ENCODE assay signal across 1 cellular context in genomic region chr1:220274122-220274855, GRCh38.
TF ChIP-seq lines count a peak whose summit lies in the region.

No MANE protein-coding gene starts in this region.

TF ChIP-seq in K562, 482 proteins besides CTCF, POLR2A, EP300 and RAD21 (continued from another document):
- TF ChIP-seq RREB1 (CRISPR knock-in tag; IDR thresholded peaks at IDR 0.05) (peak; percentile 91), ATF6 (CRISPR knock-in tag; IDR thresholded peaks at IDR 0.05) (no peak), FOXK2 (conservative IDR thresholded peaks at IDR 0.05 in 1 of 2, IDR thresholded peaks at IDR 0.05 in 1 of 2; ENCODE audit: low read depth in 2 of 2) (no peak), RCOR1 (IDR thresholded peaks at IDR 0.05; ENCODE audit: borderline replicate concordance in 1 of 2, low read depth in 2 of 2, low read length in 2 of 2) (peak in 1 of 2 experiments; percentile 62; a peak in 1 of 4 replicates), HMG20A (CRISPR knock-in tag; conservative IDR thresholded peaks at IDR 0.05) (no peak), LARP7 (IDR thresholded peaks at IDR 0.05) (no peak), NCOA4 (IDR thresholded peaks at IDR 0.05; ENCODE audit: partially characterized antibody) (no peak), SRSF1 (IDR thresholded peaks at IDR 0.05; ENCODE audit: low read depth, low read length) (no peak), YBX1 (IDR thresholded peaks at IDR 0.05) (no peak), HDGF (IDR thresholded peaks at IDR 0.05) (no peak), SRF (CRISPR knock-in tag; IDR thresholded peaks at IDR 0.05) (no peak), ESRRB (CRISPR knock-in tag; IDR thresholded peaks at IDR 0.05; ENCODE audit: borderline replicate concordance) (no peak), ZKSCAN3 (CRISPR knock-in tag; IDR thresholded peaks at IDR 0.05) (no peak), RBM34 (IDR thresholded peaks at IDR 0.05; ENCODE audit: borderline replicate concordance, insufficient read depth, low read length) (no peak), NR4A1 (CRISPR knock-in tag; IDR thresholded peaks at IDR 0.05) (no peak), NR4A1 (tag; IDR thresholded peaks at IDR 0.05) (peak; percentile 56; the same call in 1 of the 2 replicates), HNRNPLL (IDR thresholded peaks at IDR 0.05; ENCODE audit: low read depth, low read length, poor library complexity, severe bottlenecking) (no peak), PML (IDR thresholded peaks at IDR 0.05; ENCODE audit: low read length) (no peak), PREB (CRISPR knock-in tag; IDR thresholded peaks at IDR 0.05) (no peak), SMARCA5 (IDR thresholded peaks at IDR 0.05) (no peak), POLR3G (IDR thresholded peaks at IDR 0.05; ENCODE audit: extremely low read depth, insufficient read length, insufficient replicate concordance) (no peak), ZNF57 (CRISPR knock-in tag; IDR thresholded peaks at IDR 0.05) (no peak), HDAC2 (IDR thresholded peaks at IDR 0.05) (peak; percentile 39; the same call in 1 of the 2 replicates), SPI1 (IDR thresholded peaks at IDR 0.05; ENCODE audit: borderline replicate concordance, low read depth, low read length) (no peak), ZNF253 (CRISPR knock-in tag; conservative IDR thresholded peaks at IDR 0.05) (no peak), GTF2A2 (tag; IDR thresholded peaks at IDR 0.05) (no peak; the same call in 1 of the 2 replicates), NUFIP1 (IDR thresholded peaks at IDR 0.05; ENCODE audit: partially characterized antibody) (no peak), ZNF197 (CRISPR knock-in tag; IDR thresholded peaks at IDR 0.05; ENCODE audit: low read depth) (no peak; the same call in 1 of the 2 replicates), THRAP3 (IDR thresholded peaks at IDR 0.05; ENCODE audit: borderline replicate concordance) (no peak), SOX6 (IDR thresholded peaks at IDR 0.05) (no peak; the same call in 1 of the 2 replicates), MECOM (CRISPR knock-in tag; IDR thresholded peaks at IDR 0.05) (peak; percentile 82), BCL6 (CRISPR knock-in tag; IDR thresholded peaks at IDR 0.05) (peak; percentile 61; the same call in 1 of the 2 replicates), HIVEP1 (CRISPR knock-in tag; IDR thresholded peaks at IDR 0.05) (no peak), ZNF232 (CRISPR knock-in tag; IDR thresholded peaks at IDR 0.05) (no peak), ZBTB17 (CRISPR knock-in tag; IDR thresholded peaks at IDR 0.05) (0 out of 2 replicates have a peak, but pooled peaks have one; percentile 42), ZNF274 (IDR thresholded peaks at IDR 0.05; ENCODE audit: borderline replicate concordance, low read depth, low read length) (no peak)
- TF ChIP-seq, protein P1, sequence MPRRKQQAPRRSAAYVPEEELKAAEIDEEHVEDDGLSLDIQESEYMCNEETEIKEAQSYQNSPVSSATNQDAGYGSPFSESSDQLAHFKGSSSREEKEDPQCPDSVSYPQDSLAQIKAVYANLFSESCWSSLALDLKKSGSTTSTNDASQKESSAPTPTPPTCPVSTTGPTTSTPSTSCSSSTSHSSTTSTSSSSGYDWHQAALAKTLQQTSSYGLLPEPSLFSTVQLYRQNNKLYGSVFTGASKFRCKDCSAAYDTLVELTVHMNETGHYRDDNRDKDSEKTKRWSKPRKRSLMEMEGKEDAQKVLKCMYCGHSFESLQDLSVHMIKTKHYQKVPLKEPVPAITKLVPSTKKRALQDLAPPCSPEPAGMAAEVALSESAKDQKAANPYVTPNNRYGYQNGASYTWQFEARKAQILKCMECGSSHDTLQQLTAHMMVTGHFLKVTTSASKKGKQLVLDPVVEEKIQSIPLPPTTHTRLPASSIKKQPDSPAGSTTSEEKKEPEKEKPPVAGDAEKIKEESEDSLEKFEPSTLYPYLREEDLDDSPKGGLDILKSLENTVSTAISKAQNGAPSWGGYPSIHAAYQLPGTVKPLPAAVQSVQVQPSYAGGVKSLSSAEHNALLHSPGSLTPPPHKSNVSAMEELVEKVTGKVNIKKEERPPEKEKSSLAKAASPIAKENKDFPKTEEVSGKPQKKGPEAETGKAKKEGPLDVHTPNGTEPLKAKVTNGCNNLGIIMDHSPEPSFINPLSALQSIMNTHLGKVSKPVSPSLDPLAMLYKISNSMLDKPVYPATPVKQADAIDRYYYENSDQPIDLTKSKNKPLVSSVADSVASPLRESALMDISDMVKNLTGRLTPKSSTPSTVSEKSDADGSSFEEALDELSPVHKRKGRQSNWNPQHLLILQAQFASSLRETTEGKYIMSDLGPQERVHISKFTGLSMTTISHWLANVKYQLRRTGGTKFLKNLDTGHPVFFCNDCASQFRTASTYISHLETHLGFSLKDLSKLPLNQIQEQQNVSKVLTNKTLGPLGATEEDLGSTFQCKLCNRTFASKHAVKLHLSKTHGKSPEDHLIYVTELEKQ (CRISPR knock-in tag; IDR thresholded peaks at IDR 0.05): no peak
- TF ChIP-seq, protein P2, sequence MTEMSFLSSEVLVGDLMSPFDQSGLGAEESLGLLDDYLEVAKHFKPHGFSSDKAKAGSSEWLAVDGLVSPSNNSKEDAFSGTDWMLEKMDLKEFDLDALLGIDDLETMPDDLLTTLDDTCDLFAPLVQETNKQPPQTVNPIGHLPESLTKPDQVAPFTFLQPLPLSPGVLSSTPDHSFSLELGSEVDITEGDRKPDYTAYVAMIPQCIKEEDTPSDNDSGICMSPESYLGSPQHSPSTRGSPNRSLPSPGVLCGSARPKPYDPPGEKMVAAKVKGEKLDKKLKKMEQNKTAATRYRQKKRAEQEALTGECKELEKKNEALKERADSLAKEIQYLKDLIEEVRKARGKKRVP (CRISPR knock-in tag; IDR thresholded peaks at IDR 0.05): peak; percentile 93
- TF ChIP-seq, protein P3, sequence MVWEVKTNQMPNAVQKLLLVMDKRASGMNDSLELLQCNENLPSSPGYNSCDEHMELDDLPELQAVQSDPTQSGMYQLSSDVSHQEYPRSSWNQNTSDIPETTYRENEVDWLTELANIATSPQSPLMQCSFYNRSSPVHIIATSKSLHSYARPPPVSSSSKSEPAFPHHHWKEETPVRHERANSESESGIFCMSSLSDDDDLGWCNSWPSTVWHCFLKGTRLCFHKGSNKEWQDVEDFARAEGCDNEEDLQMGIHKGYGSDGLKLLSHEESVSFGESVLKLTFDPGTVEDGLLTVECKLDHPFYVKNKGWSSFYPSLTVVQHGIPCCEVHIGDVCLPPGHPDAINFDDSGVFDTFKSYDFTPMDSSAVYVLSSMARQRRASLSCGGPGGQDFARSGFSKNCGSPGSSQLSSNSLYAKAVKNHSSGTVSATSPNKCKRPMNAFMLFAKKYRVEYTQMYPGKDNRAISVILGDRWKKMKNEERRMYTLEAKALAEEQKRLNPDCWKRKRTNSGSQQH (CRISPR knock-in tag; IDR thresholded peaks at IDR 0.05): 0 out of 2 replicates have a peak, but pooled peaks have one; percentile 53
- TF ChIP-seq, protein P4, sequence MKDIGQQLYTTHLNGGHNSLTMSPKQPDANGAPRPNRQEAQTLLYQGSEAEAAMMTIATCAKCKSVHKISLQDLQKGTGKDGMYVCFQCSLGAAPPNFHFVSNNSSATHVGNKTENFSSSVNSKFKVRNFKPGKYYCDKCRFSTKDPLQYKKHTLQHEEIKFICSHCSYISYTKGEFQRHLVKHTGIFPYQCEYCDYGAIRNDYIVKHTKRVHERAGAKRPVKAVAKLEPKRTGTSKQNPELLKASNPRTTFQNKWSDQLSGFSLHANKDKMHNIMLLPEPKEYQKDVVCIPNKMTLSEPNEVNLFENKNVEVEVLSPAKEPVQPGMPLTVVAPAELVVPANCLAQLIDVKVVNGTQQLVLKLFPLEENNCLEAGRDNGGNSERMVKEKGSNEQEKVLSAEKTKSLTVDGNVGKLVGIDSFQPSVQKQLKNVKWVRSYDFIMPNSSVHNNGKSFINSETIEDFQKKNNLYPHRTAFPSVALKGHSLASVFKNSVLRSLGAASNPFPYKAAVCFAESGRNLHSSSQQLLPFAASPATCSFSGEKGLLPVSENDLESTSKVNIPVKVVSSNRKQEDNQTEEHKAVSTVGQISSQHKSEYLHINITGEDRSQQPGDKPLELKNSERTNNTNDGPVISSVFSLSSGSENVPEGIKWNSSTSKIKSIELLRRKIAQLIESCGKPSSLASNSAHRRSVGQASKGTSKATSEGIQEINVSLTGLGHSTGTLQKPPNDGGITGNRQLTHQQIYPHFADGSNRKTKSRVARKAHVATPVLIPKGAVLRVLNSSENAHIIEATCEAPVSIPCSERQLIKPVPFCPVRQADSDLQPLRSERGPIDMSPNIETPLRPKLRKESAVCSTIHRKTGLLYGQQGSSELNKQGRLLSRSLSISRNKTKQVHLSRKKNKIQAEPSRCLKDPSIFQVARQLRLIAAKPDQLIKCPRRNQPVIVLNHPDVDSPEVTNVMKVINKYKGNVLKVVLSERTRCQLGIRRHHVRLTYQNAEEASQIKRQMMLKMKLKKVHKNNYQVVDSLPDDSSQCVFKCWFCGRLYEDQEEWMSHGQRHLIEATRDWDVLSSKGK (CRISPR knock-in tag; IDR thresholded peaks at IDR 0.05): no peak
